12 cellular contexts compared by ENCODE assay signal in genomic region chr10:116723428-116724281, GRCh38. TPM values are rescaled to one million over a fixed set of nuclear protein-coding genes. Genes with fewer than 3 reads are reported as not detected.
DNase-seq lines count a peak whose midpoint lies in the region; ATAC-seq lines count a peak whose summit lies in the region.
"Had no signal": no experiment of that assay in that cellular context is flagged by ENCODE, and none has a peak within 500 bp of the region (broad histone marks: within the 10 kb centered on the region; RNA-seq: fewer than 3 reads in every experiment).

No MANE protein-coding gene starts in this region.

- peak; percentile 40 for DNase-seq in activated T-helper 2 cell treated with anti-CD3 and anti-CD28 coated beads, Interferon-gamma antibody, Interleukin-2, Interleukin-4, amounts not matched to agents 10 μg/mL and 5 μg/mL and 100 μg/mL, durations not matched to agents 14 hours and 24 hours and 36 hours (ENCODE audit: low spot score)
- peak; percentile 21 to 87 (median 74) for DNase-seq in naive thymus-derived CD8-positive, alpha-beta T cell
- no peak for DNase-seq in AG08395 (ENCODE audit: low spot score)
- DNase-seq in SW 1271 (lab: John Stamatoyannopoulos, UW) = no peak
- DNase-seq: hippocampal formation, left ventricle myocardium inferior, OCI-M1, right lobe of liver, testis had no signal

- no peak overlapping the region for H3K27ac Mint-ChIP-seq in T-helper 1 cell treated with Interleukin-12 subunit alpha and Interleukin-12 subunit beta and Interleukin-4 antibody, amounts not matched to agents 30 μg/mL and 1 μg/mL, for 36 hours
- H3K27ac Mint-ChIP-seq in activated T-helper 2 cell treated with anti-CD3 and anti-CD28 coated beads, Interferon-gamma antibody, Interleukin-2, Interleukin-4, amounts not matched to agents 10 μg/mL and 5 μg/mL and 100 μg/mL, durations not matched to agents 14 hours and 24 hours and 36 hours = no peak overlapping the region
- H3K27ac Mint-ChIP-seq in naive thymus-derived CD8-positive, alpha-beta T cell = peak overlapping the region in 9 of 10 donors; percentile 7 to 91 (median 47)

- H3K9me3 Mint-ChIP-seq in T-helper 1 cell treated with Interleukin-12 subunit alpha and Interleukin-12 subunit beta and Interleukin-4 antibody, amounts not matched to agents 30 μg/mL and 1 μg/mL, for 36 hours = no peaks in the 10 kb centered on the region
- H3K9me3 Mint-ChIP-seq in activated T-helper 2 cell treated with anti-CD3 and anti-CD28 coated beads, Interferon-gamma antibody, Interleukin-2, Interleukin-4, amounts not matched to agents 10 μg/mL and 5 μg/mL and 100 μg/mL, durations not matched to agents 14 hours and 24 hours and 36 hours = no peaks in the 10 kb centered on the region
- H3K9me3 Mint-ChIP-seq in naive thymus-derived CD8-positive, alpha-beta T cell = no peaks in the 10 kb centered on the region

- peak; percentile 48 for ATAC-seq in GM19351 (IDR thresholded peaks at IDR 0.05; ENCODE audit: unreplicated experiment)
- peak; percentile 98 to 100 for ATAC-seq in naive thymus-derived CD8-positive, alpha-beta T cell
- ATAC-seq in HG02840 (IDR thresholded peaks at IDR 0.05; ENCODE audit: low FRiP score, unreplicated experiment) = no peak
- ATAC-seq: right lobe of liver had no signal

- H3K36me3 Mint-ChIP-seq in T-helper 1 cell treated with Interleukin-12 subunit alpha and Interleukin-12 subunit beta and Interleukin-4 antibody, amounts not matched to agents 30 μg/mL and 1 μg/mL, for 36 hours (ENCODE audit: low read depth) = no peaks in the 10 kb centered on the region
- H3K36me3 Mint-ChIP-seq in activated T-helper 2 cell treated with anti-CD3 and anti-CD28 coated beads, Interferon-gamma antibody, Interleukin-2, Interleukin-4, amounts not matched to agents 10 μg/mL and 5 μg/mL and 100 μg/mL, durations not matched to agents 14 hours and 24 hours and 36 hours (ENCODE audit: low read depth) = no peaks in the 10 kb centered on the region
- H3K36me3 Mint-ChIP-seq in naive thymus-derived CD8-positive, alpha-beta T cell = peaks cover 0 to 2% (median 0%) of the 10 kb centered on the region in 3 donors

- POLR2A ChIA-PET in naive thymus-derived CD8-positive, alpha-beta T cell (lab: Charles Lee) = no interaction called here

- intact Hi-C loops in activated T-helper 2 cell treated with anti-CD3 and anti-CD28 coated beads, Interferon-gamma antibody, Interleukin-2, Interleukin-4, amounts not matched to agents 10 μg/mL and 5 μg/mL and 100 μg/mL, durations not matched to agents 14 hours and 24 hours and 36 hours (cut with micrococcal nuclease) = no loop called here

- peaks cover 52% of the 10 kb centered on the region for H3K27me3 Mint-ChIP-seq in T-helper 1 cell treated with Interleukin-12 subunit alpha and Interleukin-12 subunit beta and Interleukin-4 antibody, amounts not matched to agents 30 μg/mL and 1 μg/mL, for 36 hours (ENCODE audit: low read depth)
- peaks cover 15% of the 10 kb centered on the region for H3K27me3 Mint-ChIP-seq in activated T-helper 2 cell treated with anti-CD3 and anti-CD28 coated beads, Interferon-gamma antibody, Interleukin-2, Interleukin-4, amounts not matched to agents 10 μg/mL and 5 μg/mL and 100 μg/mL, durations not matched to agents 14 hours and 24 hours and 36 hours (ENCODE audit: low read depth)
- peaks cover 38 to 89% (median 57%) of the 10 kb centered on the region in 5 donors for H3K27me3 Mint-ChIP-seq in naive thymus-derived CD8-positive, alpha-beta T cell

- H3K4me1 Mint-ChIP-seq in T-helper 1 cell treated with Interleukin-12 subunit alpha and Interleukin-12 subunit beta and Interleukin-4 antibody, amounts not matched to agents 30 μg/mL and 1 μg/mL, for 36 hours (ENCODE audit: low read depth) = peaks cover 12% of the 10 kb centered on the region
- H3K4me1 Mint-ChIP-seq in activated T-helper 2 cell treated with anti-CD3 and anti-CD28 coated beads, Interferon-gamma antibody, Interleukin-2, Interleukin-4, amounts not matched to agents 10 μg/mL and 5 μg/mL and 100 μg/mL, durations not matched to agents 14 hours and 24 hours and 36 hours (ENCODE audit: low read depth) = peaks cover 14% of the 10 kb centered on the region
- H3K4me1 Mint-ChIP-seq in naive thymus-derived CD8-positive, alpha-beta T cell = peaks cover 24 to 62% (median 43%) of the 10 kb centered on the region in 4 donors

- H3K4me3 Mint-ChIP-seq in T-helper 1 cell treated with Interleukin-12 subunit alpha and Interleukin-12 subunit beta and Interleukin-4 antibody, amounts not matched to agents 30 μg/mL and 1 μg/mL, for 36 hours = peak overlapping the region; percentile 12
- no peak overlapping the region for H3K4me3 Mint-ChIP-seq in activated T-helper 2 cell treated with anti-CD3 and anti-CD28 coated beads, Interferon-gamma antibody, Interleukin-2, Interleukin-4, amounts not matched to agents 10 μg/mL and 5 μg/mL and 100 μg/mL, durations not matched to agents 14 hours and 24 hours and 36 hours (ENCODE audit: low read depth)
- peak overlapping the region in 9 of 10 donors; percentile 52 to 82 (median 70) for H3K4me3 Mint-ChIP-seq in naive thymus-derived CD8-positive, alpha-beta T cell

RNA-seq across cellular contexts. Expression of gene HSPA12A, which starts 18.7 kb away (rescaled TPM):
- 0.46 and 0.64 TPM in 2 replicates for total RNA-seq in activated T-helper 2 cell treated with anti-CD3 and anti-CD28 coated beads, Interferon-gamma antibody, Interleukin-2, Interleukin-4, amounts not matched to agents 10 μg/mL and 5 μg/mL and 100 μg/mL, durations not matched to agents 14 hours and 24 hours and 36 hours
- total RNA-seq in naive thymus-derived CD8-positive, alpha-beta T cell = not detected
- polyA plus RNA-seq in naive thymus-derived CD8-positive, alpha-beta T cell = not detected

Comparison
In these comparisons a context has a peak if more than half of its experiments do, and no peak if none do; other contexts are left out.
1. H3K27ac Mint-ChIP-seq: peak in naive thymus-derived CD8-positive, alpha-beta T cell (9 of 10); none in T-helper 1 cell treated with Interleukin-12 subunit alpha and Interleukin-12 subunit beta and Interleukin-4 antibody, amounts not matched to agents 30 μg/mL and 1 μg/mL, for 36 hours (single experiment) and activated T-helper 2 cell treated with anti-CD3 and anti-CD28 coated beads, Interferon-gamma antibody, Interleukin-2, Interleukin-4, amounts not matched to agents 10 μg/mL and 5 μg/mL and 100 μg/mL, durations not matched to agents 14 hours and 24 hours and 36 hours (single experiment).
2. DNase-seq: peak in activated T-helper 2 cell treated with anti-CD3 and anti-CD28 coated beads, Interferon-gamma antibody, Interleukin-2, Interleukin-4, amounts not matched to agents 10 μg/mL and 5 μg/mL and 100 μg/mL, durations not matched to agents 14 hours and 24 hours and 36 hours (single experiment) and naive thymus-derived CD8-positive, alpha-beta T cell (10 of 10); none in AG08395 (single experiment) and SW 1271 (0 of 2).